24 cellular contexts compared by ENCODE assay signal in genomic region chr9:109050444-109050843, GRCh38.
"Had no signal": no experiment of that assay in that cellular context is flagged by ENCODE, and none has a peak within 500 bp of the region (broad histone marks: within the 10 kb centered on the region; RNA-seq: fewer than 3 reads in every experiment).

No MANE protein-coding gene starts in this region.

- H3K4me3 ChIP-seq: coronary artery had no signal

- H3K27ac ChIP-seq: coronary artery, epithelial cell of prostate, WERI-Rb-1 had no signal

- H3K4me3 Mint-ChIP-seq: activated B cell treated with CpG ODN at 0.5 μM for 24 hours; activated CD8-positive, alpha-beta T cell treated with anti-CD3 and anti-CD28 coated beads for 36 hours; activated naive CD8-positive, alpha-beta T cell; activated T-cell treated with anti-CD3 and anti-CD28 coated beads, Interleukin-2, amount 50 U/mL, for 4 hours; activated T-helper 17 cell treated with anti-CD3 and anti-CD28 coated beads, Interleukin-2, amount 50 U/mL, for 72 hours; central memory CD8-positive, alpha-beta T cell; dendritic cell treated with granulocyte-macrophage colony-stimulating factor and Interleukin-4, amounts not matched to agents 40 ng/mL and 50 ng/mL, for 4 days had no signal

- H3K9me3 Mint-ChIP-seq: activated B cell treated with CpG ODN at 0.5 μM for 24 hours; activated CD8-positive, alpha-beta T cell treated with anti-CD3 and anti-CD28 coated beads for 36 hours; activated T-cell treated with anti-CD3 and anti-CD28 coated beads, Interleukin-2, amount 50 U/mL, for 4 hours; activated T-helper 17 cell treated with anti-CD3 and anti-CD28 coated beads, Interleukin-2, amount 50 U/mL, for 72 hours; central memory CD8-positive, alpha-beta T cell; dendritic cell treated with granulocyte-macrophage colony-stimulating factor and Interleukin-4, amounts not matched to agents 40 ng/mL and 50 ng/mL, for 4 days had no signal

- DNase-seq: activated B cell treated with CpG ODN at 0.5 μM for 24 hours; activated CD4-positive, alpha-beta T cell treated with anti-CD3 and anti-CD28 coated beads for 48 hours; activated CD4-positive, alpha-beta T cell treated with anti-CD3 and anti-CD28 coated beads, Interleukin-2, amount 50 U/mL, for 1 hour; activated CD4-positive, alpha-beta T cell treated with anti-CD3 and anti-CD28 coated beads, Interleukin-2, amount 50 U/mL, for 48 hours; activated CD8-positive, alpha-beta memory T cell treated with anti-CD3 and anti-CD28 coated beads for 24 hours; activated CD8-positive, alpha-beta T cell treated with anti-CD3 and anti-CD28 coated beads for 36 hours; activated effector memory CD4-positive, alpha-beta T cell treated with Interleukin-2 at 50 U/mL for 16 hours; activated gamma-delta T cell treated with Interleukin-2 at 50 U/mL for 16 hours; activated naive CD4-positive, alpha-beta T cell treated with anti-CD3 and anti-CD28 coated beads, Interleukin-2, amount 50 U/mL, for 16 hours; activated naive CD4-positive, alpha-beta T cell treated with Interleukin-2 at 50 U/mL for 16 hours; activated T-cell treated with anti-CD3 and anti-CD28 coated beads, Interleukin-2, amount 50 U/mL, for 4 hours; amniotic stem cell; anterior cingulate cortex; effector CD8-positive, alpha-beta T cell; foreskin fibroblast; T-helper 2 cell; WERI-Rb-1 had no signal

- H3K27me3 Mint-ChIP-seq: activated B cell treated with CpG ODN at 0.5 μM for 24 hours; activated CD8-positive, alpha-beta T cell treated with anti-CD3 and anti-CD28 coated beads for 36 hours; activated naive CD8-positive, alpha-beta T cell; activated T-helper 17 cell treated with anti-CD3 and anti-CD28 coated beads, Interleukin-2, amount 50 U/mL, for 72 hours; central memory CD8-positive, alpha-beta T cell; dendritic cell treated with granulocyte-macrophage colony-stimulating factor and Interleukin-4, amounts not matched to agents 40 ng/mL and 50 ng/mL, for 4 days had no signal

- H3K4me1 Mint-ChIP-seq: activated B cell treated with CpG ODN at 0.5 μM for 24 hours; central memory CD8-positive, alpha-beta T cell had no signal

- H3K27ac Mint-ChIP-seq: activated B cell treated with CpG ODN at 0.5 μM for 24 hours; activated CD8-positive, alpha-beta T cell treated with anti-CD3 and anti-CD28 coated beads for 36 hours; activated naive CD8-positive, alpha-beta T cell; activated T-helper 17 cell treated with anti-CD3 and anti-CD28 coated beads, Interleukin-2, amount 50 U/mL, for 72 hours; dendritic cell treated with granulocyte-macrophage colony-stimulating factor and Interleukin-4, amounts not matched to agents 40 ng/mL and 50 ng/mL, for 4 days had no signal

- ATAC-seq: activated CD4-positive, CD25-positive, alpha-beta regulatory T cell treated with anti-CD3 and anti-CD28 coated beads, Interleukin-2, amount 50 U/mL, for 24 hours; activated CD8-positive, alpha-beta T cell treated with anti-CD3 and anti-CD28 coated beads for 36 hours; activated T-cell treated with anti-CD3 and anti-CD28 coated beads, Interleukin-2, amount 50 U/mL, for 4 hours; activated T-helper 17 cell treated with anti-CD3 and anti-CD28 coated beads, Interleukin-2, amount 50 U/mL, for 72 hours had no signal
